ENCODE assay signal across 1 cellular context in genomic region chr9:104093647-104094533, GRCh38.
A peak's percentile ranks its signal among the peaks of the same experiment; 100 is the strongest.
TF ChIP-seq lines count a peak whose summit lies in the region.

TSS of gene SMC2 (plus strand) at chr9:104094309. CDS start at chr9:104095385, 1,076 bp downstream.

TF ChIP-seq in HepG2, 621 proteins besides CTCF, POLR2A, EP300 and RAD21 (continued from another document and continues in another):
- TF ChIP-seq ZNF512B (CRISPR knock-in tag; IDR thresholded peaks at IDR 0.05; ENCODE audit: borderline replicate concordance) (no peak), KAT7 (CRISPR knock-in tag; IDR thresholded peaks at IDR 0.05; ENCODE audit: borderline replicate concordance) (peak; percentile 67; the same call in 1 of the 2 replicates), SALL1 (CRISPR knock-in tag; IDR thresholded peaks at IDR 0.05) (peak; percentile 49), ZSCAN12 (CRISPR knock-in tag; IDR thresholded peaks at IDR 0.05) (peak; percentile 77; the same call in 1 of the 2 replicates), MYNN (CRISPR knock-in tag; IDR thresholded peaks at IDR 0.05; ENCODE audit: low read depth) (0 out of 2 replicates have a peak, but pooled peaks have one; percentile 22), SRSF9 (IDR thresholded peaks at IDR 0.05; ENCODE audit: borderline replicate concordance, insufficient read depth, low read depth, low read length, poor library complexity, severe bottlenecking) (no peak), ZNF761 (CRISPR knock-in tag; conservative IDR thresholded peaks at IDR 0.05) (no peak), MAZ (IDR thresholded peaks at IDR 0.05; ENCODE audit: borderline replicate concordance, low read depth, low read length) (no peak), MAZ (CRISPR knock-in tag; IDR thresholded peaks at IDR 0.05; ENCODE audit: low read depth) (no peak; the same call in 1 of the 2 replicates), ZNF350 (CRISPR knock-in tag; IDR thresholded peaks at IDR 0.05; ENCODE audit: borderline replicate concordance, low read depth) (peak; percentile 31; the same call in 1 of the 2 replicates), TFDP2 (CRISPR knock-in tag; IDR thresholded peaks at IDR 0.05) (peak; percentile 97), NR0B2 (CRISPR knock-in tag; IDR thresholded peaks at IDR 0.05) (peak; percentile 73; the same call in 1 of the 2 replicates), CREM (IDR thresholded peaks at IDR 0.05) (peak; percentile 49; the same call in 1 of the 2 replicates), CREM (CRISPR knock-in tag; IDR thresholded peaks at IDR 0.05) (no peak), PHF8 (CRISPR knock-in tag; IDR thresholded peaks at IDR 0.05) (peak; percentile 94), ZHX2 (IDR thresholded peaks at IDR 0.05; ENCODE audit: low read depth) (no peak), ZHX2 (CRISPR knock-in tag; IDR thresholded peaks at IDR 0.05; ENCODE audit: borderline replicate concordance) (peak; percentile 38; the same call in 1 of the 2 replicates), HNRNPL (IDR thresholded peaks at IDR 0.05; ENCODE audit: low read depth, low read length) (no peak), ZNF317 (CRISPR knock-in tag; IDR thresholded peaks at IDR 0.05) (peak; percentile 68; the same call in 1 of the 2 replicates), TGIF2 (CRISPR knock-in tag; IDR thresholded peaks at IDR 0.05) (peak; percentile 78; the same call in 1 of the 2 replicates), GFI1 (CRISPR knock-in tag; IDR thresholded peaks at IDR 0.05; ENCODE audit: borderline replicate concordance) (no peak), POLR2AphosphoS5 (IDR thresholded peaks at IDR 0.05; ENCODE audit: low read depth, low read length) (peak; percentile 97), DR1 (CRISPR knock-in tag; IDR thresholded peaks at IDR 0.05) (peak; percentile 62; the same call in 1 of the 2 replicates), ZFY (CRISPR knock-in tag; IDR thresholded peaks at IDR 0.05) (peak; percentile 82), SYNCRIP (IDR thresholded peaks at IDR 0.05; ENCODE audit: insufficient read depth, low read depth, low read length) (no peak), MAF1 (CRISPR knock-in tag; IDR thresholded peaks at IDR 0.05; ENCODE audit: borderline replicate concordance) (no peak), MED8 (CRISPR knock-in tag; IDR thresholded peaks at IDR 0.05; ENCODE audit: insufficient replicate concordance) (no peak), DRAP1 (CRISPR knock-in tag; IDR thresholded peaks at IDR 0.05) (peak; percentile 81; the same call in 1 of the 2 replicates), SMAD3 (CRISPR knock-in tag; IDR thresholded peaks at IDR 0.05) (peak; percentile 30; the same call in 1 of the 2 replicates), ZNF367 (CRISPR knock-in tag; IDR thresholded peaks at IDR 0.05; ENCODE audit: borderline replicate concordance) (peak; percentile 71; the same call in 1 of the 2 replicates)
- TF ChIP-seq, protein P1, sequence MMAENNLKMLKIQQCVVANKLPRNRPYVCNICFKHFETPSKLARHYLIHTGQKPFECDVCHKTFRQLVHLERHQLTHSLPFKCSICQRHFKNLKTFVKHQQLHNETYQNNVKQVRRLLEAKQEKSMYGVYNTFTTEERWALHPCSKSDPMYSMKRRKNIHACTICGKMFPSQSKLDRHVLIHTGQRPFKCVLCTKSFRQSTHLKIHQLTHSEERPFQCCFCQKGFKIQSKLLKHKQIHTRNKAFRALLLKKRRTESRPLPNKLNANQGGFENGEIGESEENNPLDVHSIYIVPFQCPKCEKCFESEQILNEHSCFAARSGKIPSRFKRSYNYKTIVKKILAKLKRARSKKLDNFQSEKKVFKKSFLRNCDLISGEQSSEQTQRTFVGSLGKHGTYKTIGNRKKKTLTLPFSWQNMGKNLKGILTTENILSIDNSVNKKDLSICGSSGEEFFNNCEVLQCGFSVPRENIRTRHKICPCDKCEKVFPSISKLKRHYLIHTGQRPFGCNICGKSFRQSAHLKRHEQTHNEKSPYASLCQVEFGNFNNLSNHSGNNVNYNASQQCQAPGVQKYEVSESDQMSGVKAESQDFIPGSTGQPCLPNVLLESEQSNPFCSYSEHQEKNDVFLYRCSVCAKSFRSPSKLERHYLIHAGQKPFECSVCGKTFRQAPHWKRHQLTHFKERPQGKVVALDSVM (CRISPR knock-in tag; IDR thresholded peaks at IDR 0.05), result no peak
- TF ChIP-seq, protein P2, sequence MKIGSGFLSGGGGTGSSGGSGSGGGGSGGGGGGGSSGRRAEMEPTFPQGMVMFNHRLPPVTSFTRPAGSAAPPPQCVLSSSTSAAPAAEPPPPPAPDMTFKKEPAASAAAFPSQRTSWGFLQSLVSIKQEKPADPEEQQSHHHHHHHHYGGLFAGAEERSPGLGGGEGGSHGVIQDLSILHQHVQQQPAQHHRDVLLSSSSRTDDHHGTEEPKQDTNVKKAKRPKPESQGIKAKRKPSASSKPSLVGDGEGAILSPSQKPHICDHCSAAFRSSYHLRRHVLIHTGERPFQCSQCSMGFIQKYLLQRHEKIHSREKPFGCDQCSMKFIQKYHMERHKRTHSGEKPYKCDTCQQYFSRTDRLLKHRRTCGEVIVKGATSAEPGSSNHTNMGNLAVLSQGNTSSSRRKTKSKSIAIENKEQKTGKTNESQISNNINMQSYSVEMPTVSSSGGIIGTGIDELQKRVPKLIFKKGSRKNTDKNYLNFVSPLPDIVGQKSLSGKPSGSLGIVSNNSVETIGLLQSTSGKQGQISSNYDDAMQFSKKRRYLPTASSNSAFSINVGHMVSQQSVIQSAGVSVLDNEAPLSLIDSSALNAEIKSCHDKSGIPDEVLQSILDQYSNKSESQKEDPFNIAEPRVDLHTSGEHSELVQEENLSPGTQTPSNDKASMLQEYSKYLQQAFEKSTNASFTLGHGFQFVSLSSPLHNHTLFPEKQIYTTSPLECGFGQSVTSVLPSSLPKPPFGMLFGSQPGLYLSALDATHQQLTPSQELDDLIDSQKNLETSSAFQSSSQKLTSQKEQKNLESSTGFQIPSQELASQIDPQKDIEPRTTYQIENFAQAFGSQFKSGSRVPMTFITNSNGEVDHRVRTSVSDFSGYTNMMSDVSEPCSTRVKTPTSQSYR (CRISPR knock-in tag; IDR thresholded peaks at IDR 0.05; ENCODE audit: borderline replicate concordance), result no peak
- TF ChIP-seq, protein P3, sequence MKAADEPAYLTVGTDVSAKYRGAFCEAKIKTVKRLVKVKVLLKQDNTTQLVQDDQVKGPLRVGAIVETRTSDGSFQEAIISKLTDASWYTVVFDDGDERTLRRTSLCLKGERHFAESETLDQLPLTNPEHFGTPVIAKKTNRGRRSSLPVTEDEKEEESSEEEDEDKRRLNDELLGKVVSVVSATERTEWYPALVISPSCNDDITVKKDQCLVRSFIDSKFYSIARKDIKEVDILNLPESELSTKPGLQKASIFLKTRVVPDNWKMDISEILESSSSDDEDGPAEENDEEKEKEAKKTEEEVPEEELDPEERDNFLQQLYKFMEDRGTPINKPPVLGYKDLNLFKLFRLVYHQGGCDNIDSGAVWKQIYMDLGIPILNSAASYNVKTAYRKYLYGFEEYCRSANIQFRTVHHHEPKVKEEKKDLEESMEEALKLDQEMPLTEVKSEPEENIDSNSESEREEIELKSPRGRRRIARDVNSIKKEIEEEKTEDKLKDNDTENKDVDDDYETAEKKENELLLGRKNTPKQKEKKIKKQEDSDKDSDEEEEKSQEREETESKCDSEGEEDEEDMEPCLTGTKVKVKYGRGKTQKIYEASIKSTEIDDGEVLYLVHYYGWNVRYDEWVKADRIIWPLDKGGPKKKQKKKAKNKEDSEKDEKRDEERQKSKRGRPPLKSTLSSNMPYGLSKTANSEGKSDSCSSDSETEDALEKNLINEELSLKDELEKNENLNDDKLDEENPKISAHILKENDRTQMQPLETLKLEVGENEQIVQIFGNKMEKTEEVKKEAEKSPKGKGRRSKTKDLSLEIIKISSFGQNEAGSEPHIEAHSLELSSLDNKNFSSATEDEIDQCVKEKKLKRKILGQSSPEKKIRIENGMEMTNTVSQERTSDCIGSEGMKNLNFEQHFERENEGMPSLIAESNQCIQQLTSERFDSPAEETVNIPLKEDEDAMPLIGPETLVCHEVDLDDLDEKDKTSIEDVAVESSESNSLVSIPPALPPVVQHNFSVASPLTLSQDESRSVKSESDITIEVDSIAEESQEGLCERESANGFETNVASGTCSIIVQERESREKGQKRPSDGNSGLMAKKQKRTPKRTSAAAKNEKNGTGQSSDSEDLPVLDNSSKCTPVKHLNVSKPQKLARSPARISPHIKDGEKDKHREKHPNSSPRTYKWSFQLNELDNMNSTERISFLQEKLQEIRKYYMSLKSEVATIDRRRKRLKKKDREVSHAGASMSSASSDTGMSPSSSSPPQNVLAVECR (CRISPR knock-in tag; IDR thresholded peaks at IDR 0.05; ENCODE audit: borderline replicate concordance), result peak; percentile 98
- TF ChIP-seq, protein P4, sequence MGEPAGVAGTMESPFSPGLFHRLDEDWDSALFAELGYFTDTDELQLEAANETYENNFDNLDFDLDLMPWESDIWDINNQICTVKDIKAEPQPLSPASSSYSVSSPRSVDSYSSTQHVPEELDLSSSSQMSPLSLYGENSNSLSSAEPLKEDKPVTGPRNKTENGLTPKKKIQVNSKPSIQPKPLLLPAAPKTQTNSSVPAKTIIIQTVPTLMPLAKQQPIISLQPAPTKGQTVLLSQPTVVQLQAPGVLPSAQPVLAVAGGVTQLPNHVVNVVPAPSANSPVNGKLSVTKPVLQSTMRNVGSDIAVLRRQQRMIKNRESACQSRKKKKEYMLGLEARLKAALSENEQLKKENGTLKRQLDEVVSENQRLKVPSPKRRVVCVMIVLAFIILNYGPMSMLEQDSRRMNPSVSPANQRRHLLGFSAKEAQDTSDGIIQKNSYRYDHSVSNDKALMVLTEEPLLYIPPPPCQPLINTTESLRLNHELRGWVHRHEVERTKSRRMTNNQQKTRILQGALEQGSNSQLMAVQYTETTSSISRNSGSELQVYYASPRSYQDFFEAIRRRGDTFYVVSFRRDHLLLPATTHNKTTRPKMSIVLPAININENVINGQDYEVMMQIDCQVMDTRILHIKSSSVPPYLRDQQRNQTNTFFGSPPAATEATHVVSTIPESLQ (CRISPR knock-in tag; conservative IDR thresholded peaks at IDR 0.05), result no peak
